Comparison of ENCODE assay signal across 8 cellular contexts in genomic region chr12:100141998-100142850, GRCh38. TPM values are rescaled to one million over a fixed set of nuclear protein-coding genes. Genes with fewer than 3 reads are reported as not detected.
DNase-seq lines count a peak whose midpoint lies in the region; ATAC-seq, FAIRE-seq and TF ChIP-seq lines count a peak whose summit lies in the region.

No MANE protein-coding gene starts in this region.

- DNase-seq in CD8-positive, alpha-beta memory T cell, result peak in 4 of 5 donors; percentile 29 to 59 (median 40)
- DNase-seq in OCI-LY7 (ENCODE audit: low spot score), result peak; percentile 68
- peak in 1 of 2 donors; percentile 79 for DNase-seq in cardiac muscle cell (ENCODE audit: low read depth in 1 of 2, low spot score in 1 of 2)
- DNase-seq in RCC 7860 (ENCODE audit: low spot score), result no peak

- CTCF ChIA-PET in CD8-positive, alpha-beta memory T cell (lab: Charles Lee), result no interaction called here
- CTCF ChIA-PET in OCI-LY7 (lab: Charles Lee; ENCODE audit: unreplicated experiment), result no interaction called here

- no TSS peak for BruUV-seq in OCI-LY7 (replicated peaks; lab: Mats Ljungman, UMichigan)

- peaks cover 0 to 6% (median 0%) of the 10 kb centered on the region in 3 donors for H3K36me3 Mint-ChIP-seq in CD8-positive, alpha-beta memory T cell
- H3K36me3 Mint-ChIP-seq in activated naive CD4-positive, alpha-beta T cell treated with anti-CD3 and anti-CD28 coated beads, Interleukin-2, amount 50 U/mL, for 24 hours, result peaks cover 1% of the 10 kb centered on the region

- H3K9me2 ChIP-seq in OCI-LY7 (ENCODE audit: insufficient read depth, low read length), result no peaks in the 10 kb centered on the region

- FAIRE-seq in RCC 7860 (lab: Jason Lieb, UNC), result no peak

- H3K36me3 ChIP-seq in CD8-positive, alpha-beta memory T cell (ENCODE audit: insufficient read depth, low read length), result no peaks in the 10 kb centered on the region
- H3K36me3 ChIP-seq in OCI-LY7 (ENCODE audit: insufficient read depth, low read length) (no peaks in the 10 kb centered on the region), cardiac muscle cell (no peaks in the 10 kb centered on the region), parathyroid adenoma (ENCODE audit: control insufficient read depth, insufficient read depth, low read length) (no peaks in the 10 kb centered on the region)

- peak overlapping the region; percentile 93 to 99 (median 96) for H3K27ac Mint-ChIP-seq in CD8-positive, alpha-beta memory T cell
- peak overlapping the region; percentile 97 for H3K27ac Mint-ChIP-seq in activated naive CD4-positive, alpha-beta T cell treated with anti-CD3 and anti-CD28 coated beads, Interleukin-2, amount 50 U/mL, for 24 hours

- H3K27me3 Mint-ChIP-seq in CD8-positive, alpha-beta memory T cell, result peaks cover 0 to 1% of the 10 kb centered on the region in 2 donors
- H3K27me3 Mint-ChIP-seq in activated naive CD4-positive, alpha-beta T cell treated with anti-CD3 and anti-CD28 coated beads, Interleukin-2, amount 50 U/mL, for 24 hours, result no peaks in the 10 kb centered on the region

- peaks cover 22% of the 10 kb centered on the region; the same call in 1 of the 2 replicates for H4K20me1 ChIP-seq in OCI-LY7 (ENCODE audit: insufficient read depth, low read length)

- H3K9me3 Mint-ChIP-seq in CD8-positive, alpha-beta memory T cell, result no peaks in the 10 kb centered on the region
- no peaks in the 10 kb centered on the region for H3K9me3 Mint-ChIP-seq in activated naive CD4-positive, alpha-beta T cell treated with anti-CD3 and anti-CD28 coated beads, Interleukin-2, amount 50 U/mL, for 24 hours

- H3K4me1 Mint-ChIP-seq in CD8-positive, alpha-beta memory T cell, result peaks cover 40 to 51% (median 45%) of the 10 kb centered on the region in 3 donors
- peaks cover 46% of the 10 kb centered on the region for H3K4me1 Mint-ChIP-seq in activated naive CD4-positive, alpha-beta T cell treated with anti-CD3 and anti-CD28 coated beads, Interleukin-2, amount 50 U/mL, for 24 hours

- H3K79me2 ChIP-seq in OCI-LY7 (ENCODE audit: insufficient read depth, low read depth, low read length) (peaks cover 49% of the 10 kb centered on the region), parathyroid adenoma (peaks cover 18% of the 10 kb centered on the region)

- peaks cover 13% of the 10 kb centered on the region for H3K4me1 ChIP-seq in CD8-positive, alpha-beta memory T cell (ENCODE audit: insufficient read depth, low read length)
- H3K4me1 ChIP-seq in OCI-LY7 (ENCODE audit: insufficient read depth, low read length, poor library complexity, severe bottlenecking) (peaks cover 41% of the 10 kb centered on the region), cardiac muscle cell (ENCODE audit: low read depth) (peaks cover 22% of the 10 kb centered on the region), parathyroid adenoma (no peaks in the 10 kb centered on the region)

- peak overlapping the region; percentile 89 for H3K27ac ChIP-seq in CD8-positive, alpha-beta memory T cell (ENCODE audit: low read depth, low read length)
- peak overlapping the region; percentile 64 for H3K27ac ChIP-seq in OCI-LY7 (ENCODE audit: low read depth, low read length, poor library complexity, severe bottlenecking)
- H3K27ac ChIP-seq in cardiac muscle cell, result peak overlapping the region; percentile 97
- H3K27ac ChIP-seq in parathyroid adenoma, result peak overlapping the region; percentile 96

- H3K9me3 ChIP-seq in CD8-positive, alpha-beta memory T cell (ENCODE audit: low read length), result no peaks in the 10 kb centered on the region
- no peaks in the 10 kb centered on the region for H3K9me3 ChIP-seq in OCI-LY7 (ENCODE audit: low read length)
- H3K9me3 ChIP-seq in cardiac muscle cell (ENCODE audit: low read depth), result no peaks in the 10 kb centered on the region
- no peaks in the 10 kb centered on the region for H3K9me3 ChIP-seq in parathyroid adenoma (ENCODE audit: control insufficient read depth, low read length)

- no peaks in the 10 kb centered on the region for H3K27me3 ChIP-seq in CD8-positive, alpha-beta memory T cell (ENCODE audit: insufficient read depth, low read length, poor library complexity, severe bottlenecking)
- H3K27me3 ChIP-seq in cardiac muscle cell (no peaks in the 10 kb centered on the region), parathyroid adenoma (ENCODE audit: control insufficient read depth, insufficient read depth, low read length) (no peaks in the 10 kb centered on the region)

- peak overlapping the region; percentile 87 to 97 (median 95) for H3K4me3 Mint-ChIP-seq in CD8-positive, alpha-beta memory T cell
- H3K4me3 Mint-ChIP-seq in activated naive CD4-positive, alpha-beta T cell treated with anti-CD3 and anti-CD28 coated beads, Interleukin-2, amount 50 U/mL, for 24 hours, result peak overlapping the region; percentile 92

- H3K4me3 ChIP-seq in CD8-positive, alpha-beta memory T cell (ENCODE audit: low read length), result peak overlapping the region; percentile 89
- peak overlapping the region; percentile 82 for H3K4me3 ChIP-seq in OCI-LY7 (ENCODE audit: low read depth, low read length, poor library complexity, severe bottlenecking)
- H3K4me3 ChIP-seq in cardiac muscle cell, result peak overlapping the region; percentile 97
- peak overlapping the region; percentile 82 for H3K4me3 ChIP-seq in parathyroid adenoma (ENCODE audit: low read depth, low read length)

- H3K4me2 ChIP-seq in OCI-LY7 (ENCODE audit: low read length) (peak overlapping the region; percentile 68), parathyroid adenoma (ENCODE audit: low read length) (peak overlapping the region; percentile 82)

- no peak for TF ChIP-seq CTCF in OCI-LY7 (conservative IDR thresholded peaks at IDR 0.05; ENCODE audit: low read length)
- no peak for TF ChIP-seq CTCF in cardiac muscle cell (IDR thresholded peaks at IDR 0.05; ENCODE audit: low read depth, low read length)
- no peak for TF ChIP-seq CTCF in parathyroid adenoma (IDR thresholded peaks at IDR 0.05)

- POLR2A ChIA-PET in CD8-positive, alpha-beta memory T cell (lab: Charles Lee), result no interaction called here
- POLR2A ChIA-PET in OCI-LY7 (lab: Charles Lee), result no interaction called here

- H2AFZ ChIP-seq in OCI-LY7 (ENCODE audit: low read length) (peak overlapping the region; percentile 84), parathyroid adenoma (peak overlapping the region; percentile 98)

- ATAC-seq in GM19351 (IDR thresholded peaks at IDR 0.05; ENCODE audit: unreplicated experiment), result peak; percentile 37
- peak; percentile 46 for ATAC-seq in HG03439 (IDR thresholded peaks at IDR 0.05; ENCODE audit: unreplicated experiment)

- intact Hi-C loops in OCI-LY7 (cut with micrococcal nuclease; ENCODE audit: unreplicated experiment), result loop anchor here (1.0 to 2.0 kb wide), 2 partner anchors 58 to 125 kb away; partner anchors contain the start of genes ACTR6, DEPDC4 and SCYL2

- H3K9ac ChIP-seq in parathyroid adenoma, result peak overlapping the region; percentile 92

RNA-seq across cellular contexts. Expression of gene BLTP3B, which starts 0.5 kb away (rescaled TPM):
- total RNA-seq in CD8-positive, alpha-beta memory T cell, result 10 to 100 TPM; 60.9 to 65.1 TPM
- 15.2 TPM for polyA plus RNA-seq in CD8-positive, alpha-beta memory T cell
- 11.6 and 18.9 TPM in 2 replicates for total RNA-seq in OCI-LY7 (2014; rRNA removed; shearing (Covaris generic))
- 20.2 and 23.2 TPM in 2 replicates for total RNA-seq in OCI-LY7 (2022)
- total RNA-seq in cardiac muscle cell, result 13.9 and 21.9 TPM in 2 replicates
- polyA plus RNA-seq in cardiac muscle cell, result 14.1 and 20.9 TPM in 2 replicates

RNA-seq across cellular contexts. Expression of gene ACTR6, which starts 58.4 kb away (rescaled TPM):
- 10 to 100 TPM; 35.1 to 36.6 TPM for total RNA-seq in CD8-positive, alpha-beta memory T cell
- 41.8 TPM for polyA plus RNA-seq in CD8-positive, alpha-beta memory T cell
- 14.6 and 22.2 TPM in 2 replicates for total RNA-seq in OCI-LY7 (2014; rRNA removed; shearing (Covaris generic))
- total RNA-seq in OCI-LY7 (2022), result 35.2 and 37.6 TPM in 2 replicates
- total RNA-seq in cardiac muscle cell, result 10.1 and 15.8 TPM in 2 replicates
- polyA plus RNA-seq in cardiac muscle cell, result 28.0 and 32.9 TPM in 2 replicates
